ENCODE assay signal across 8 cellular contexts in genomic region chr12:3962661-3963483, GRCh38.
DNase-seq lines count a peak whose midpoint lies in the region; ATAC-seq and TF ChIP-seq lines count a peak whose summit lies in the region.

No MANE protein-coding gene starts in this region.

- DNase-seq in NB4 (ENCODE audit: low read depth) (peak; percentile 73), right cardiac atrium (peak in 2 of 3 donors; percentile 56 to 67), NCI-H526 (lab: John Stamatoyannopoulos, UW) (no peak), Karpas-422 (no peak), mucosa of gallbladder (ENCODE audit: low spot score) (no peak), left lobe of liver (ENCODE audit: low spot score) (no peak)
- DNase-seq in activated CD8-positive, alpha-beta memory T cell treated with anti-CD3 and anti-CD28 coated beads, Interleukin-2, amount 50 U/mL, for 1 hour (ENCODE audit: extremely low read depth) = peak; percentile 50
- DNase-seq in stimulated activated CD8-positive, alpha-beta memory T cell treated with anti-CD3 and anti-CD28 coated beads, Interleukin-4, amount 100 ng/mL, for 4 hours (ENCODE audit: low read depth in 2 of 2, low spot score in 1 of 2) = peak; percentile 26 to 40

- no peaks in the 10 kb centered on the region for H4K20me1 ChIP-seq in Karpas-422 (ENCODE audit: insufficient read depth, low read depth, low read length)

- intact Hi-C loops in right cardiac atrium (cut with DNase I) = no loop called here

- no peaks in the 10 kb centered on the region for H3K9me2 ChIP-seq in Karpas-422 (replicated peaks; ENCODE audit: insufficient read depth, low read length)

- no peak overlapping the region for H3K9ac ChIP-seq in Karpas-422 (ENCODE audit: low read length)

- no peak for TF ChIP-seq CTCF in NB4 (IDR thresholded peaks at IDR 0.05; ENCODE audit: low read depth, low read length)

- no peak for TF ChIP-seq POLR2A in NB4 (IDR thresholded peaks at IDR 0.05; ENCODE audit: extremely low read depth, insufficient read length)

- no peaks in the 10 kb centered on the region for H3K36me3 ChIP-seq in Karpas-422 (ENCODE audit: insufficient read depth, low read length)

- H3K4me3 ChIP-seq in NB4 (ENCODE audit: low read depth, low read length) (no peak overlapping the region), right cardiac atrium (ENCODE audit: low read length) (no peak overlapping the region), Karpas-422 (ENCODE audit: low read length) (no peak overlapping the region)

- H3K4me1 ChIP-seq in right cardiac atrium (ENCODE audit: control insufficient read depth, insufficient read depth, low read length) (no peaks in the 10 kb centered on the region), Karpas-422 (ENCODE audit: low read length) (no peaks in the 10 kb centered on the region)

- H3K27ac ChIP-seq in right cardiac atrium (ENCODE audit: low read length) (no peak overlapping the region), Karpas-422 (ENCODE audit: low read length) (no peak overlapping the region)

- ATAC-seq in right cardiac atrium (peak; percentile 31 to 55), left lobe of liver (no peak)

- H2AFZ ChIP-seq in Karpas-422 (ENCODE audit: low read length) = no peak overlapping the region

- H3K4me2 ChIP-seq in Karpas-422 (ENCODE audit: low read depth, low read length, poor library complexity, severe bottlenecking) = no peak overlapping the region

- no peaks in the 10 kb centered on the region for H3K27me3 ChIP-seq in right cardiac atrium (ENCODE audit: control insufficient read depth, insufficient read depth)
- 0 out of 2 replicates have a peak, but pooled peaks cover 2% of the 10 kb centered on the region for H3K27me3 ChIP-seq in Karpas-422 (ENCODE audit: low read length)

- WGBS in right cardiac atrium = 67% methylated on average over 8 of the region's 8 CpGs

- H3K79me2 ChIP-seq in Karpas-422 (ENCODE audit: low read length) = no peaks in the 10 kb centered on the region

- H3K9me3 ChIP-seq in right cardiac atrium (ENCODE audit: control insufficient read depth, low read length) (no peaks in the 10 kb centered on the region), Karpas-422 (ENCODE audit: low read length) (no peaks in the 10 kb centered on the region)

Comparison
In these comparisons a context has a peak if more than half of its experiments do, and no peak if none do; other contexts are left out.
1. DNase-seq: peak in NB4 (single experiment), activated CD8-positive, alpha-beta memory T cell treated with anti-CD3 and anti-CD28 coated beads, Interleukin-2, amount 50 U/mL, for 1 hour (single experiment), right cardiac atrium (2 of 3) and stimulated activated CD8-positive, alpha-beta memory T cell treated with anti-CD3 and anti-CD28 coated beads, Interleukin-4, amount 100 ng/mL, for 4 hours (2 of 2); none in NCI-H526 (0 of 2), Karpas-422 (single experiment), mucosa of gallbladder (single experiment) and left lobe of liver (single experiment).